ENCODE assay signal across 8 cellular contexts in genomic region chr1:167599839-167600581, GRCh38. TPM values are rescaled to one million over a fixed set of nuclear protein-coding genes. Genes with fewer than 3 reads are reported as not detected.
DNase-seq lines count a peak whose midpoint lies in the region; ATAC-seq, FAIRE-seq and TF ChIP-seq lines count a peak whose summit lies in the region.

No MANE protein-coding gene starts in this region.

- H3K27ac ChIP-seq in CD4-positive, alpha-beta memory T cell (ENCODE audit: low read depth, low read length) = no peak overlapping the region

- H3K27me3 ChIP-seq in CD4-positive, alpha-beta memory T cell (ENCODE audit: insufficient read depth, low read length) = no peaks in the 10 kb centered on the region

- H3K27ac Mint-ChIP-seq in CD4-positive, alpha-beta memory T cell = peak overlapping the region; percentile 25 to 62 (median 40)
- no peak overlapping the region for H3K27ac Mint-ChIP-seq in MCF 10A (ENCODE audit: low read depth, unreplicated experiment)

- H3K9me3 Mint-ChIP-seq in CD4-positive, alpha-beta memory T cell = peaks cover 0 to 2% (median 0%) of the 10 kb centered on the region in 8 donors
- no peaks in the 10 kb centered on the region for H3K9me3 Mint-ChIP-seq in MCF 10A (ENCODE audit: unreplicated experiment)

- no peaks in the 10 kb centered on the region for H3K27me3 Mint-ChIP-seq in CD4-positive, alpha-beta memory T cell
- H3K27me3 Mint-ChIP-seq in MCF 10A (ENCODE audit: insufficient read depth, unreplicated experiment) = no peaks in the 10 kb centered on the region

- FAIRE-seq in RCC 7860 (lab: Jason Lieb, UNC) = peak; percentile 46

- H3K4me1 ChIP-seq in CD4-positive, alpha-beta memory T cell (ENCODE audit: insufficient read depth, low read length) = peaks cover 39% of the 10 kb centered on the region

- H3K4me3 Mint-ChIP-seq in CD4-positive, alpha-beta memory T cell = peak overlapping the region in 7 of 8 donors; percentile 23 to 82 (median 57)
- H3K4me3 Mint-ChIP-seq in MCF 10A (ENCODE audit: unreplicated experiment) = no peak overlapping the region

- POLR2A ChIA-PET in CD4-positive, alpha-beta memory T cell (lab: Charles Lee; ENCODE audit: partially characterized antibody) = interaction anchor here (0.8 to 8.0 kb wide), 12 partner anchors 16 to 115 kb away, joined by 3 to 255 read pairs (median 5); partner anchors contain the start of genes CREG1 and RCSD1
- POLR2A ChIA-PET in MCF 10A (lab: Yijun Ruan, JAX) = interaction anchor here (0.7 to 2.9 kb wide), 16 partner anchors 10 to 201 kb away, joined by 3 to 52 read pairs (median 6); partner anchors contain the start of gene CREG1

- TF ChIP-seq CTCF in MCF 10A (IDR thresholded peaks at IDR 0.05; ENCODE audit: unreplicated experiment) = peak; percentile 73

- H3K4me1 Mint-ChIP-seq in CD4-positive, alpha-beta memory T cell = peaks cover 31 to 47% (median 41%) of the 10 kb centered on the region in 4 donors
- peaks cover 10% of the 10 kb centered on the region for H3K4me1 Mint-ChIP-seq in MCF 10A (ENCODE audit: insufficient read depth, unreplicated experiment)

- CTCF ChIA-PET in CD4-positive, alpha-beta memory T cell (lab: Charles Lee; ENCODE audit: partially characterized antibody) = interaction anchor here (0.7 to 7.8 kb wide), 41 partner anchors 9 to 204 kb away, joined by 3 to 406 read pairs (median 6); partner anchors contain the start of gene RCSD1
- CTCF ChIA-PET in MCF 10A (lab: Yijun Ruan, JAX) = interaction anchor here (0.6 to 8.2 kb wide), 66 partner anchors 9 to 686 kb away, joined by 3 to 400 read pairs (median 5); partner anchors contain the start of gene RCSD1

- peak; percentile 56 to 74 (median 65) for DNase-seq in CD4-positive, alpha-beta memory T cell
- DNase-seq in RCC 7860 (ENCODE audit: low spot score) (peak; percentile 64), MCF 10A (ENCODE audit: unreplicated experiment) (peak; percentile 75), left kidney (ENCODE audit: low read depth, low spot score) (peak; percentile 42), stromal cell of bone marrow (ENCODE audit: low read depth) (peak; percentile 28), NCI-H146 (lab: John Stamatoyannopoulos, UW) (no peak)

- peak; percentile 78 for ATAC-seq in GM18909 (IDR thresholded peaks at IDR 0.05; ENCODE audit: poor library complexity, unreplicated experiment)
- ATAC-seq in HG03175 (IDR thresholded peaks at IDR 0.05; ENCODE audit: unreplicated experiment) = peak; percentile 69

- H3K9me3 ChIP-seq in CD4-positive, alpha-beta memory T cell (ENCODE audit: control insufficient read depth in 1 of 2, low read length in 2 of 2) = no peaks in the 10 kb centered on the region

- no TSS peak for BruUV-seq in MCF 10A (replicated peaks; lab: Mats Ljungman, UMichigan)

- no peaks in the 10 kb centered on the region for H3K36me3 ChIP-seq in CD4-positive, alpha-beta memory T cell (ENCODE audit: insufficient read depth, low read length)

- no peaks in the 10 kb centered on the region for H3K36me3 Mint-ChIP-seq in CD4-positive, alpha-beta memory T cell
- peaks cover 6% of the 10 kb centered on the region for H3K36me3 Mint-ChIP-seq in MCF 10A (ENCODE audit: insufficient read depth, unreplicated experiment)

- H3K4me3 ChIP-seq in CD4-positive, alpha-beta memory T cell (ENCODE audit: low read length in 2 of 2) = no peak overlapping the region

- intact Hi-C loops in CD4-positive, alpha-beta memory T cell (cut with micrococcal nuclease) = loop anchor here (1.0 to 5.0 kb wide), 5 partner anchors 29 to 482 kb away; no protein-coding TSS in a partner anchor
- intact Hi-C loops in MCF 10A (cut with micrococcal nuclease) = loop anchor here (1.0 to 2.0 kb wide), 5 partner anchors 84 to 482 kb away; no protein-coding TSS in a partner anchor

RNA-seq across cellular contexts. Expression of gene RCSD1, which starts 30.0 kb away (rescaled TPM):
- total RNA-seq in CD4-positive, alpha-beta memory T cell = 100 to 1,000 TPM; 124 to 129 TPM
- 100 to 1,000 TPM; 163 to 173 TPM for polyA plus RNA-seq in CD4-positive, alpha-beta memory T cell
- 0.16 and 0.27 TPM in 2 replicates for total RNA-seq in MCF 10A (2022)

RNA-seq across cellular contexts. Expression of gene CREG1, which starts 46.4 kb away (rescaled TPM):
- 10 to 100 TPM; 21.0 to 21.7 TPM for total RNA-seq in CD4-positive, alpha-beta memory T cell
- polyA plus RNA-seq in CD4-positive, alpha-beta memory T cell = 10 to 100 TPM; 19.4 to 27.7 TPM
- total RNA-seq in MCF 10A (2022) = 136 and 154 TPM in 2 replicates

Comparison
In these comparisons a context has a peak if more than half of its experiments do, and no peak if none do; other contexts are left out.
1. RNA of gene RCSD1, which starts 30.0 kb away (total RNA-seq): 124 to 129 TPM in CD4-positive, alpha-beta memory T cell; 0.16 to 0.27 TPM in MCF 10A; every median in the first group is over 10 times any median in the second.